Comparison of ENCODE assay signal across 1 cellular context in genomic region chr11:69902337-69902736, GRCh38.
TF ChIP-seq lines count a peak whose summit lies in the region.

No MANE protein-coding gene starts in this region.

TF ChIP-seq in IMR-90, 13 proteins besides CTCF, POLR2A, EP300 and RAD21:
- TF ChIP-seq RFX5 (IDR thresholded peaks at IDR 0.05; ENCODE audit: low read depth, low read length) (no peak), ELK1 (IDR thresholded peaks at IDR 0.05; ENCODE audit: borderline replicate concordance, low read depth, low read length) (no peak), CHD1 (IDR thresholded peaks at IDR 0.05; ENCODE audit: low read depth, low read length) (no peak), MAZ (IDR thresholded peaks at IDR 0.05; ENCODE audit: borderline replicate concordance, low read depth, low read length) (no peak), USF2 (IDR thresholded peaks at IDR 0.05; ENCODE audit: low read depth, low read length) (no peak), FOS (IDR thresholded peaks at IDR 0.05; ENCODE audit: low read depth, low read length) (no peak), NFE2L2 (IDR thresholded peaks at IDR 0.05; ENCODE audit: low read depth, low read length) (no peak), MAFK (IDR thresholded peaks at IDR 0.05; ENCODE audit: low read depth, low read length) (no peak), BHLHE40 (IDR thresholded peaks at IDR 0.05; ENCODE audit: low read depth, low read length) (no peak), MXI1 (IDR thresholded peaks at IDR 0.05; ENCODE audit: borderline replicate concordance, low read depth, low read length) (no peak), CEBPB (IDR thresholded peaks at IDR 0.05; ENCODE audit: low read depth, low read length) (no peak), RCOR1 (IDR thresholded peaks at IDR 0.05; ENCODE audit: insufficient replicate concordance, low read length) (no peak), SMC3 (IDR thresholded peaks at IDR 0.05; ENCODE audit: low read depth, low read length) (no peak)
TF ChIP-seq in IMR-90: peak in this region for 0.
